In genomic region chr3:165181556-165181955, GRCh38 we compare ENCODE assay signal across 23 cellular contexts. TPM values are rescaled to one million over a fixed set of nuclear protein-coding genes. Genes with fewer than 3 reads are reported as not detected.
DNase-seq lines count a peak whose midpoint lies in the region; ATAC-seq, FAIRE-seq and TF ChIP-seq lines count a peak whose summit lies in the region.
"Had no signal": no experiment of that assay in that cellular context is flagged by ENCODE, and none has a peak within 500 bp of the region (broad histone marks: within the 10 kb centered on the region; RNA-seq: fewer than 3 reads in every experiment).

No MANE protein-coding gene starts in this region.

- no peak overlapping the region for H3K4me2 ChIP-seq in Loucy (ENCODE audit: low read depth, low read length, poor library complexity, severe bottlenecking)
- H3K4me2 ChIP-seq: A549, BLaER1, KMS-11 had no signal

- no peak overlapping the region for H3K27ac ChIP-seq in spleen
- H3K27ac ChIP-seq: A549, BLaER1, KMS-11, Peyer's patch had no signal

- no peaks in the 10 kb centered on the region for H3K27me3 ChIP-seq in Loucy (ENCODE audit: insufficient read depth, low read length, poor library complexity, severe bottlenecking)
- H3K27me3 ChIP-seq in bronchial epithelial cell (ENCODE audit: control insufficient read depth, insufficient read depth, low read length), result no peaks in the 10 kb centered on the region
- peaks cover 0 to 4% (median 0%) of the 10 kb centered on the region in 7 donors for H3K27me3 ChIP-seq in spleen (replicated peaks in 1 of 7)
- H3K27me3 ChIP-seq: BLaER1, Peyer's patch had no signal

- H3K9me3 ChIP-seq in Loucy (ENCODE audit: insufficient read depth, low read depth, low read length) (no peaks in the 10 kb centered on the region), spleen (no peaks in the 10 kb centered on the region)
- H3K9me3 ChIP-seq: A549, BLaER1, MG63, Peyer's patch had no signal

- H3K36me3 ChIP-seq in Loucy (ENCODE audit: insufficient read depth, low read length) (no peaks in the 10 kb centered on the region), bronchial epithelial cell (ENCODE audit: control insufficient read depth, insufficient read depth, low read length) (no peaks in the 10 kb centered on the region), spleen (no peaks in the 10 kb centered on the region)
- H3K36me3 ChIP-seq: BLaER1, MG63, Peyer's patch had no signal

- intact Hi-C loops in left colon (cut with DNase I, micrococcal nuclease) (no loop called here), sciatic nerve (cut with DNase I) (no loop called here), spleen (cut with DNase I; ENCODE audit: low total_unique reads) (no loop called here)

- H2AFZ ChIP-seq in Loucy (ENCODE audit: low read length), result 0 out of 2 replicates have a peak overlapping the region, but pooled peaks have one; percentile 32

- ATAC-seq in left colon (peak; percentile 49), sciatic nerve (no peak)
- ATAC-seq: A549 had no signal

- TF ChIP-seq POLR2A in spleen (IDR thresholded peaks at IDR 0.05), result no peak

- H3F3A ChIP-seq in Loucy (ENCODE audit: low read depth), result no peaks in the 10 kb centered on the region

- H3K4me3 ChIP-seq in Loucy (ENCODE audit: low read length, poor library complexity, severe bottlenecking), result no peak overlapping the region
- H3K4me3 ChIP-seq in bronchial epithelial cell (ENCODE audit: low read depth, low read length), result no peak overlapping the region
- no peak overlapping the region for H3K4me3 ChIP-seq in spleen
- H3K4me3 ChIP-seq: A549, BLaER1, MG63, Peyer's patch had no signal

- FAIRE-seq in bronchial epithelial cell (lab: Jason Lieb, UNC), result no peak
- FAIRE-seq: A549, GM12892, GM18507, H1 had no signal

- H4K20me1 ChIP-seq in Loucy (ENCODE audit: insufficient read depth, low read length, poor library complexity, severe bottlenecking), result no peaks in the 10 kb centered on the region
- H4K20me1 ChIP-seq: BLaER1 had no signal

- DNase-seq in ELR (ENCODE audit: low read depth), result peak; percentile 50
- peak; percentile 55 for DNase-seq in bronchial epithelial cell (ENCODE audit: low read depth)
- no peak for DNase-seq in left colon
- no peak for DNase-seq in sciatic nerve (ENCODE audit: low spot score)
- no peak for DNase-seq in medulla oblongata (ENCODE audit: extremely low spot score)
- no peak for DNase-seq in NCI-H1092 (lab: John Stamatoyannopoulos, UW)
- no peak for DNase-seq in spleen
- DNase-seq: CD4-positive, alpha-beta memory T cell; MG63; NCI-H1048; NCI-H1436 treated with DMSO at 0.1 percent for 48 hours; NCI-H2029 treated with DMSO at 0.1 percent for 48 hours; NCI-H2171; NCI-H526; Peyer's patch; Right ventricle myocardium superior had no signal

- H3K4me1 ChIP-seq in Loucy (ENCODE audit: insufficient read depth, low read length, poor library complexity, severe bottlenecking), result no peaks in the 10 kb centered on the region
- no peaks in the 10 kb centered on the region for H3K4me1 ChIP-seq in spleen
- H3K4me1 ChIP-seq: A549, BLaER1, Peyer's patch had no signal

- TF ChIP-seq CTCF in Loucy (conservative IDR thresholded peaks at IDR 0.05; ENCODE audit: low read length), result no peak
- no peak for TF ChIP-seq CTCF in bronchial epithelial cell (IDR thresholded peaks at IDR 0.05; ENCODE audit: insufficient read depth, low read length, severe bottlenecking)
- TF ChIP-seq CTCF in spleen (IDR thresholded peaks at IDR 0.05 in 8 of 11, conservative IDR thresholded peaks at IDR 0.05 in 3 of 11), result no peak

- 18 to 41% (median 28%) methylated on average over 1 of the region's 1 CpG for WGBS in spleen, 5 donors

- H3K79me2 ChIP-seq in Loucy (ENCODE audit: insufficient read depth, low read length), result no peaks in the 10 kb centered on the region

- no peak overlapping the region for H3K9ac ChIP-seq in Loucy (ENCODE audit: low read depth, low read length, poor library complexity, severe bottlenecking)
- H3K9ac ChIP-seq: BLaER1, KMS-11 had no signal

- no peaks in the 10 kb centered on the region for H3K9me2 ChIP-seq in Loucy (replicated peaks; ENCODE audit: low read depth, low read length)

RNA-seq across cellular contexts. Expression of gene SLITRK3, which starts 14.6 kb away (rescaled TPM):
- total RNA-seq in bronchial epithelial cell (under 0.01 TPM in 1 of 2 replicates, not detected in the other), left colon (under 1 TPM; 0.21 to 0.61 TPM), sciatic nerve (not detected), spleen (not detected)
- polyA plus RNA-seq in spleen, result not detected
- total RNA-seq: CD4-positive, alpha-beta memory T cell; Right ventricle myocardium superior had no signal
- polyA plus RNA-seq: A549; CD4-positive, alpha-beta memory T cell had no signal

Comparison
In these comparisons a context has a peak if more than half of its experiments do, and no peak if none do; other contexts are left out.
1. DNase-seq: peak in ELR (single experiment) and bronchial epithelial cell (single experiment); none in left colon (0 of 2), sciatic nerve (single experiment), medulla oblongata (single experiment), NCI-H1092 (single experiment) and spleen (single experiment).